In genomic region chr6:136643850-136644596, GRCh38 we compare ENCODE assay signal across 8 cellular contexts.
A peak's percentile ranks its signal among the peaks of the same experiment; 100 is the strongest.
DNase-seq lines count a peak whose midpoint lies in the region; ATAC-seq and TF ChIP-seq lines count a peak whose summit lies in the region.

No MANE protein-coding gene starts in this region.

- H3K4ac ChIP-seq in IMR-90 (ENCODE audit: low read depth, low read length) = peak overlapping the region; percentile 53

- H3K9ac ChIP-seq in IMR-90 (ENCODE audit: low read depth, low read length) (no peak overlapping the region), OCI-LY3 (ENCODE audit: low read length) (no peak overlapping the region)

- H3K4me2 ChIP-seq in IMR-90 (ENCODE audit: low read depth, low read length) (no peak overlapping the region), OCI-LY3 (ENCODE audit: low read length) (peak overlapping the region; percentile 27; the same call in 1 of the 2 replicates)

- peaks cover 2% of the 10 kb centered on the region; the same call in 1 of the 2 replicates for H3K36me3 ChIP-seq in IMR-90 (ENCODE audit: control insufficient read depth, insufficient read depth, low read length)
- H3K36me3 ChIP-seq in OCI-LY3 (replicated peaks; ENCODE audit: low read depth, low read length) = no peaks in the 10 kb centered on the region

- peak overlapping the region in 3 of 10 donors; percentile 7 to 54 (median 44) for H3K27ac Mint-ChIP-seq in naive thymus-derived CD8-positive, alpha-beta T cell
- H3K27ac Mint-ChIP-seq in stimulated activated effector memory CD8-positive, alpha-beta T cell treated with anti-CD3 and anti-CD28 coated beads, Interleukin-12 subunit alpha, Interleukin-12 subunit beta, amount 100 ng/mL, for 72 hours = no peak overlapping the region

- H2BK15ac ChIP-seq in IMR-90 (ENCODE audit: low read depth, low read length) = no peak overlapping the region

- H3K4me1 ChIP-seq in IMR-90 (ENCODE audit: control insufficient read depth, insufficient read depth, low read length) = peaks cover 13% of the 10 kb centered on the region
- peaks cover 13% of the 10 kb centered on the region for H3K4me1 ChIP-seq in OCI-LY3 (ENCODE audit: low read length)

- no peaks in the 10 kb centered on the region for H3K36me3 Mint-ChIP-seq in naive thymus-derived CD8-positive, alpha-beta T cell
- no peaks in the 10 kb centered on the region for H3K36me3 Mint-ChIP-seq in stimulated activated effector memory CD8-positive, alpha-beta T cell treated with anti-CD3 and anti-CD28 coated beads, Interleukin-12 subunit alpha, Interleukin-12 subunit beta, amount 100 ng/mL, for 72 hours

- no peaks in the 10 kb centered on the region for H3K27me3 ChIP-seq in AG04450 (ENCODE audit: control insufficient read depth, insufficient read depth, low read length)
- no peaks in the 10 kb centered on the region for H3K27me3 ChIP-seq in IMR-90 (ENCODE audit: control insufficient read depth, insufficient read depth, low read length)
- no peaks in the 10 kb centered on the region for H3K27me3 ChIP-seq in OCI-LY3 (ENCODE audit: low read depth, low read length)

- no peak overlapping the region for H3K4me3 Mint-ChIP-seq in naive thymus-derived CD8-positive, alpha-beta T cell
- H3K4me3 Mint-ChIP-seq in stimulated activated effector memory CD8-positive, alpha-beta T cell treated with anti-CD3 and anti-CD28 coated beads, Interleukin-12 subunit alpha, Interleukin-12 subunit beta, amount 100 ng/mL, for 72 hours = no peak overlapping the region

- H3K9me1 ChIP-seq in IMR-90 (ENCODE audit: insufficient read depth, low read length) = peaks cover 14% of the 10 kb centered on the region

- H3K79me2 ChIP-seq in OCI-LY3 (ENCODE audit: low read length) = no peaks in the 10 kb centered on the region

- dilution Hi-C loops in IMR-90 (cut with HindIII; ENCODE audit: low sequenced_read_pairs, unreplicated experiment) = no loop called here

- H3K27ac ChIP-seq in AG04450 (ENCODE audit: low read depth, low read length) (no peak overlapping the region), IMR-90 (ENCODE audit: insufficient read depth, low read length) (no peak overlapping the region), OCI-LY3 (ENCODE audit: low read length) (no peak overlapping the region)

- H4K20me1 ChIP-seq in IMR-90 (ENCODE audit: insufficient read depth, low read length) (no peaks in the 10 kb centered on the region), OCI-LY3 (ENCODE audit: insufficient read depth, low read length) (no peaks in the 10 kb centered on the region)

- POLR2A ChIA-PET in AG04450 (lab: Yijun Ruan, JAX) = interaction anchor here (2.9 kb wide), 1 partner anchor 148 kb away, joined by 22 read pairs; the partner anchor contains the start of gene MAP3K5
- POLR2A ChIA-PET in IMR-90 (lab: Charles Lee; ENCODE audit: unreplicated experiment) = interaction anchor here (1.1 kb wide), 1 partner anchor 148 kb away, joined by 4 read pairs; the partner anchor contains the start of gene MAP3K5
- POLR2A ChIA-PET in naive thymus-derived CD8-positive, alpha-beta T cell (lab: Charles Lee) = interaction anchor here (1.0 to 3.5 kb wide), 4 partner anchors 148 to 178 kb away, joined by 3 to 49 read pairs (median 6); partner anchors contain the start of genes MAP3K5 and PEX7

- peak overlapping the region; percentile 21; the same call in 1 of the 2 replicates for H2BK120ac ChIP-seq in IMR-90 (ENCODE audit: low read depth, low read length)

- H3K4me1 Mint-ChIP-seq in naive thymus-derived CD8-positive, alpha-beta T cell = peaks cover 0 to 4% (median 0%) of the 10 kb centered on the region in 4 donors
- peaks cover 5% of the 10 kb centered on the region for H3K4me1 Mint-ChIP-seq in stimulated activated effector memory CD8-positive, alpha-beta T cell treated with anti-CD3 and anti-CD28 coated beads, Interleukin-12 subunit alpha, Interleukin-12 subunit beta, amount 100 ng/mL, for 72 hours

- H2AK5ac ChIP-seq in IMR-90 (ENCODE audit: low read depth, low read length) = peak overlapping the region; percentile 32; the same call in 1 of the 2 replicates

- peak overlapping the region in 1 of 2 experiments; percentile 43; a peak in 1 of 4 replicates for H4K8ac ChIP-seq in IMR-90 (ENCODE audit: low read depth in 2 of 2, low read length in 2 of 2)

- H3K4me3 ChIP-seq in AG04450 (ENCODE audit: low read depth, low read length) = no peak overlapping the region
- H3K4me3 ChIP-seq in IMR-90 (ENCODE audit: insufficient read depth, low read depth, low read length) = no peak overlapping the region
- H3K4me3 ChIP-seq in OCI-LY3 (ENCODE audit: low read length) = no peak overlapping the region

- H3K9me3 ChIP-seq in AG04450 (ENCODE audit: control insufficient read depth, insufficient read depth, low read length) = no peaks in the 10 kb centered on the region
- no peaks in the 10 kb centered on the region for H3K9me3 ChIP-seq in IMR-90 (ENCODE audit: control insufficient read depth, insufficient read depth, low read length)
- H3K9me3 ChIP-seq in OCI-LY3 (ENCODE audit: insufficient read depth, low read length) = no peaks in the 10 kb centered on the region

- no peaks in the 10 kb centered on the region for H3K9me3 Mint-ChIP-seq in naive thymus-derived CD8-positive, alpha-beta T cell
- no peaks in the 10 kb centered on the region for H3K9me3 Mint-ChIP-seq in stimulated activated effector memory CD8-positive, alpha-beta T cell treated with anti-CD3 and anti-CD28 coated beads, Interleukin-12 subunit alpha, Interleukin-12 subunit beta, amount 100 ng/mL, for 72 hours

- H2AFZ ChIP-seq in IMR-90 (replicated peaks; ENCODE audit: low read length, poor library complexity) (peak overlapping the region; percentile 0), OCI-LY3 (ENCODE audit: low read depth, low read length) (no peak overlapping the region)

- DNase-seq in AG04450 (ENCODE audit: low read depth, low spot score) (peak; percentile 54), IMR-90 (peak; percentile 83), activated T-cell treated with anti-CD3 and anti-CD28 coated beads for 24 hours (ENCODE audit: low read depth) (peak; percentile 69)
- DNase-seq in naive thymus-derived CD8-positive, alpha-beta T cell = peak; percentile 49 to 88 (median 72)
- peak; percentile 74 to 86 for DNase-seq in stimulated activated effector memory CD8-positive, alpha-beta T cell treated with anti-CD3 and anti-CD28 coated beads, Interleukin-12 subunit alpha, Interleukin-12 subunit beta, amount 100 ng/mL, for 72 hours (ENCODE audit: low spot score in 2 of 2)

- H4K5ac ChIP-seq in IMR-90 (ENCODE audit: low read depth, low read length) = no peak overlapping the region

- peak; percentile 86 for TF ChIP-seq RAD21 in IMR-90 (IDR thresholded peaks at IDR 0.05; ENCODE audit: low read length)

- no peak overlapping the region for H3K23ac ChIP-seq in IMR-90 (ENCODE audit: low read depth, low read length)

- H2BK20ac ChIP-seq in IMR-90 (ENCODE audit: low read depth, low read length) = peak overlapping the region; percentile 36; the same call in 1 of the 2 replicates

- no peak overlapping the region for H2AK9ac ChIP-seq in IMR-90 (replicated peaks; ENCODE audit: low read depth, low read length, poor library complexity)

- peak; percentile 55 for ATAC-seq in GM18909 (IDR thresholded peaks at IDR 0.05; ENCODE audit: poor library complexity, unreplicated experiment)
- peak; percentile 69 for ATAC-seq in IMR-90 (ENCODE audit: low read depth)
- ATAC-seq in esophagus mucosa = peak; percentile 94
- ATAC-seq in naive thymus-derived CD8-positive, alpha-beta T cell = peak; percentile 66 to 84
- ATAC-seq in stimulated activated effector memory CD8-positive, alpha-beta T cell treated with anti-CD3 and anti-CD28 coated beads, Interleukin-12 subunit alpha, Interleukin-12 subunit beta, amount 100 ng/mL, for 72 hours = peak; percentile 71

- CTCF ChIA-PET in AG04450 (lab: Charles Lee) = interaction anchor here (0.6 to 6.6 kb wide), 66 partner anchors 9 to 418 kb away, joined by 3 to 221 read pairs (median 4); partner anchors contain the start of genes MAP3K5, PEX7 and SLC35D3
- CTCF ChIA-PET in IMR-90 (lab: Yijun Ruan, JAX) = interaction anchor here (0.6 to 4.6 kb wide), 20 partner anchors 9 to 219 kb away, joined by 3 to 41 read pairs (median 4); partner anchors contain the start of gene MAP3K5

- TF ChIP-seq CTCF in AG04450 (IDR thresholded peaks at IDR 0.05; ENCODE audit: low read depth, low read length) (peak; percentile 88), IMR-90 (conservative IDR thresholded peaks at IDR 0.05; ENCODE audit: low read depth, low read length) (peak; percentile 83), OCI-LY3 (IDR thresholded peaks at IDR 0.05; ENCODE audit: low read depth, low read length) (peak; percentile 86)

- H4K91ac ChIP-seq in IMR-90 (ENCODE audit: insufficient read depth, low read depth, low read length) = no peak overlapping the region

- intact Hi-C loops in IMR-90 (cut with micrococcal nuclease) = loop anchor here (1.0 to 2.0 kb wide), 2 partner anchors 57 to 149 kb away; no protein-coding TSS in a partner anchor

- in situ Hi-C loops in IMR-90 (cut with MboI; ENCODE audit: low sequenced_read_pairs) = no loop called here

- no peak for TF ChIP-seq POLR2A in IMR-90 (IDR thresholded peaks at IDR 0.05; ENCODE audit: low read depth, low read length)

- H3K27me3 Mint-ChIP-seq in naive thymus-derived CD8-positive, alpha-beta T cell = no peaks in the 10 kb centered on the region

- BruUV-seq in IMR-90 (replicated peaks; lab: Mats Ljungman, UMichigan) = no TSS peak

- peak overlapping the region; percentile 1; the same call in 1 of the 2 replicates for H3K14ac ChIP-seq in IMR-90 (replicated peaks; ENCODE audit: low read depth, low read length)

- H2BK5ac ChIP-seq in IMR-90 (ENCODE audit: low read depth, low read length, poor library complexity, severe bottlenecking) = no peak overlapping the region

- 0 out of 2 replicates have a peak overlapping the region, but pooled peaks have one; percentile 13 for H3K18ac ChIP-seq in IMR-90 (ENCODE audit: low read depth, low read length)

- no peak overlapping the region for H3K56ac ChIP-seq in IMR-90 (ENCODE audit: extremely low read depth, insufficient read depth, low read length)

- H3K79me1 ChIP-seq in IMR-90 (ENCODE audit: low read depth in 1 of 2, low read length in 2 of 2) = peaks cover 7 to 37% of the 10 kb centered on the region in 2 experiments; a peak in 3 of 4 replicates

- no CpG with 5 or more reads among the region's 5 CpGs for WGBS in IMR-90 (ENCODE audit: extremely low coverage in 2 of 2, insufficient read length in 1 of 2), 2 experiments

TF ChIP-seq in IMR-90, 13 proteins besides CTCF, POLR2A, EP300 and RAD21:
- TF ChIP-seq RCOR1 (IDR thresholded peaks at IDR 0.05; ENCODE audit: insufficient replicate concordance, low read length) = no peak
- peak; percentile 85 for TF ChIP-seq SMC3 (IDR thresholded peaks at IDR 0.05; ENCODE audit: low read depth, low read length)
- TF ChIP-seq MAZ (IDR thresholded peaks at IDR 0.05; ENCODE audit: borderline replicate concordance, low read depth, low read length) = peak; percentile 85; the same call in 1 of the 2 replicates
TF ChIP-seq in IMR-90: peak in this region for 2.
